1 cellular context compared by ENCODE assay signal in the genomic region with DNA sequence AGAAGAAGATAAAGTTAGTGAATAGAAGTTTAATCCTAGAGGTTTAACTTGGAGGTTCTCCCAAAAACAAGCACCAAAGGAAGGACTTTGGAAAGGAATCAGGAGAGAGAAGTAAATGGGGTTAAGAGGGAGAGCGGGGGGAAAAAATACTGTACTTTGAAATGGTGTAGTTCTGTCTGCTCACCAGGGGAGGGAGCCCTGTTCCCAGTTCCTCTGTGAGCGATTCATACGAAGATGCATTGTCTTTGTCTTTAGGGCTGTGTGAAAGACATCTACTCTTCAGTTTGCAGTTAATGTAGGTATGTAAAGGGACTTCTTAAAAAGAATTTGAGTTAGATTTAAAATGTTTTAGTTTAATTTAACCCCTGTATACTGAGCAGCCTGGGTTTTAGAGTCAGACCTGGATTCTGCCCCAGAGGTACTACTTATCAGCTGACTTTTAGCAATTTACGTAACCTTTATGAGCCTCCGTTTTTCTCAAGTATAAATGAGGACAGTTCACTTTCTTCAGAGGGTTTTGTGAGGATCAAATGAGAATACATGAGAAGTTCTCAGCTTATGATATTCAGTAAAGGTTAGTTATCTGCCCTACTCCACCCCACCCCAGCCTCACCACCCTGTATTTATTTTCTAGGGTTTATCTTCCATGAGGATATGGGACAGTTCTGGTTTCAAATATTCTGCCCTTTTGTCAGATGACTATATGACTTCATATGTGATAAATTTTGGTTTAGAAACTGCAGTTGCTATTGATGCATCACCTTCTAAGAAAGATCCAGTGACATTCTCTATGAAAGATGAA.
TF ChIP-seq lines count a peak whose summit lies in the region.

No MANE protein-coding gene starts in this region.

TF ChIP-seq in HepG2, 621 proteins besides CTCF, POLR2A, EP300 and RAD21 (continued from another document):
- TF ChIP-seq PAXIP1 (CRISPR knock-in tag; conservative IDR thresholded peaks at IDR 0.05) = no peak
- peak; percentile 90 for TF ChIP-seq SMC3 (IDR thresholded peaks at IDR 0.05; ENCODE audit: low read length)
- no peak for TF ChIP-seq ZNF710 (CRISPR knock-in tag; IDR thresholded peaks at IDR 0.05; ENCODE audit: borderline replicate concordance)
- no peak for TF ChIP-seq ZBTB1 (CRISPR knock-in tag; IDR thresholded peaks at IDR 0.05; ENCODE audit: borderline replicate concordance)
- no peak for TF ChIP-seq RFX3 (CRISPR knock-in tag; IDR thresholded peaks at IDR 0.05)
- TF ChIP-seq SAP130 (CRISPR knock-in tag; IDR thresholded peaks at IDR 0.05; ENCODE audit: low read depth) = 0 out of 2 replicates have a peak, but pooled peaks have one; percentile 13
